In genomic region chr6:20811112-20811746, GRCh38 we compare ENCODE assay signal across 9 cellular contexts.
DNase-seq lines count a peak whose midpoint lies in the region; ATAC-seq and TF ChIP-seq lines count a peak whose summit lies in the region.
"Had no signal": no experiment of that assay in that cellular context is flagged by ENCODE, and none has a peak within 500 bp of the region (broad histone marks: within the 10 kb centered on the region; RNA-seq: fewer than 3 reads in every experiment).

No MANE protein-coding gene starts in this region.

- no peak for ATAC-seq in HG02798 (IDR thresholded peaks at IDR 0.05; ENCODE audit: poor library complexity, unreplicated experiment)
- ATAC-seq in HG03159 (IDR thresholded peaks at IDR 0.05; ENCODE audit: unreplicated experiment) = no peak

- peaks cover 28% of the 10 kb centered on the region for H3K36me3 Mint-ChIP-seq in nephron progenitor cell (ENCODE audit: low read depth)

- TF ChIP-seq POLR2A in stomach (IDR thresholded peaks at IDR 0.05) = no peak
- no peak for TF ChIP-seq POLR2A in esophagus muscularis mucosa (IDR thresholded peaks at IDR 0.05; ENCODE audit: low read depth)

- no peak overlapping the region for H3K4me3 Mint-ChIP-seq in nephron progenitor cell

- peaks cover 7 to 26% (median 15%) of the 10 kb centered on the region in 4 donors for H3K4me1 ChIP-seq in stomach
- peaks cover 8 to 27% (median 18%) of the 10 kb centered on the region in 4 donors for H3K4me1 ChIP-seq in esophagus muscularis mucosa

- TF ChIP-seq CTCF in choroid plexus epithelial cell (conservative IDR thresholded peaks at IDR 0.05; ENCODE audit: low read depth, low read length) (no peak), nephron progenitor cell (IDR thresholded peaks at IDR 0.05) (no peak), stomach (IDR thresholded peaks at IDR 0.05) (no peak), esophagus muscularis mucosa (IDR thresholded peaks at IDR 0.05) (no peak)

- no peaks in the 10 kb centered on the region for H3K27me3 Mint-ChIP-seq in nephron progenitor cell (ENCODE audit: low read depth, poor library complexity)

- TF ChIP-seq EP300 in stomach (IDR thresholded peaks at IDR 0.05) = no peak
- no peak for TF ChIP-seq EP300 in esophagus muscularis mucosa (IDR thresholded peaks at IDR 0.05)

- H3K4me3 ChIP-seq in choroid plexus epithelial cell (ENCODE audit: low read depth, low read length) = no peak overlapping the region
- H3K4me3 ChIP-seq in stomach = no peak overlapping the region
- no peak overlapping the region for H3K4me3 ChIP-seq in esophagus muscularis mucosa

- peaks cover 0 to 2% (median 0%) of the 10 kb centered on the region in 4 donors for H3K36me3 ChIP-seq in stomach
- H3K36me3 ChIP-seq in esophagus muscularis mucosa = no peaks in the 10 kb centered on the region

- peaks cover 18% of the 10 kb centered on the region for H3K4me1 Mint-ChIP-seq in nephron progenitor cell

- DNase-seq in ELF-1 (ENCODE audit: low read depth, low spot score) (peak; percentile 75), NCI-H146 treated with DMSO at 0.1 percent for 48 hours (lab: John Stamatoyannopoulos, UW; ENCODE audit: unreplicated experiment) (peak; percentile 22), choroid plexus epithelial cell (ENCODE audit: low read depth) (peak; percentile 99), nephron progenitor cell (no peak), stomach (no peak), esophagus muscularis mucosa (ENCODE audit: extremely low spot score) (no peak)

- H3K27me3 ChIP-seq in stomach = no peaks in the 10 kb centered on the region
- H3K27me3 ChIP-seq in esophagus muscularis mucosa = no peaks in the 10 kb centered on the region

- H3K27ac ChIP-seq in stomach (no peak overlapping the region), esophagus muscularis mucosa (replicated peaks in 1 of 4) (no peak overlapping the region)
- H3K27ac ChIP-seq: parathyroid adenoma had no signal

- WGBS in stomach, 5 donors = 26 to 30% (median 28%) methylated on average over 6 of the region's 6 CpGs
- 30% methylated on average over 6 of the region's 6 CpGs for WGBS in esophagus muscularis mucosa

- H3K27ac Mint-ChIP-seq in nephron progenitor cell = peak overlapping the region; percentile 86

- intact Hi-C loops in stomach (cut with DNase I; ENCODE audit: low total_unique reads) (no loop called here), esophagus muscularis mucosa (cut with DNase I) (no loop called here)

- peaks cover 21% of the 10 kb centered on the region for H3K9me3 Mint-ChIP-seq in nephron progenitor cell

- peaks cover 0 to 14% (median 5%) of the 10 kb centered on the region in 4 donors for H3K9me3 ChIP-seq in stomach
- H3K9me3 ChIP-seq in esophagus muscularis mucosa = peaks cover 0 to 11% (median 0%) of the 10 kb centered on the region in 4 donors

Comparison
In these comparisons a context has a peak if more than half of its experiments do, and no peak if none do; other contexts are left out.
1. DNase-seq: peak in ELF-1 (single experiment), NCI-H146 treated with DMSO at 0.1 percent for 48 hours (single experiment) and choroid plexus epithelial cell (single experiment); none in nephron progenitor cell (single experiment), stomach (single experiment) and esophagus muscularis mucosa (single experiment).